Comparison of ENCODE assay signal across 8 cellular contexts in genomic region chr2:175004980-175005832, GRCh38. TPM values are rescaled to one million over a fixed set of nuclear protein-coding genes. Genes with fewer than 3 reads are reported as not detected.
DNase-seq lines count a peak whose midpoint lies in the region; ATAC-seq and TF ChIP-seq lines count a peak whose summit lies in the region.

Gene CHN1, minus strand, starts transcription at chr2:175005381. Its CDS starts 469 bp downstream, at chr2:175004912.

- intact Hi-C loops in Panc1 (cut with micrococcal nuclease; ENCODE audit: unreplicated experiment): no loop called here

- POLR2A ChIA-PET in Panc1 (lab: Charles Lee): interaction anchor here (0.7 kb wide), 1 partner anchor 26 kb away, joined by 16 read pairs; no protein-coding TSS in a partner anchor

- in situ Hi-C loops in Panc1 (cut with HindIII; ENCODE audit: low pct_unique_long_range_greater_than_20kb, low sequenced_read_pairs): no loop called here

- H3K4me3 ChIP-seq in HL-60 (replicated peaks; ENCODE audit: insufficient read depth, low read length) (peak within 1 kb of the TSS; percentile 64), Panc1 (ENCODE audit: low read depth in 2 of 2, low read length in 2 of 2) (peak within 1 kb of the TSS; percentile 64 to 72), neuron (ENCODE audit: low read length) (peak within 1 kb of the TSS; percentile 97)

- H3K9me3 ChIP-seq in Panc1 (ENCODE audit: control insufficient read depth, insufficient read depth, low read depth, low read length) (no peaks in the 10 kb centered on the region), neuron (ENCODE audit: low read length) (no peaks in the 10 kb centered on the region)

- CTCF ChIA-PET in Panc1 (lab: Charles Lee): interaction anchor here (0.7 to 1.7 kb wide), 2 partner anchors 106 to 234 kb away, joined by 3 to 5 read pairs; no protein-coding TSS in a partner anchor

- TF ChIP-seq CTCF in HL-60 (IDR thresholded peaks at IDR 0.05; ENCODE audit: insufficient read depth, low read length): no peak
- peak; percentile 54 for TF ChIP-seq CTCF in Panc1 (IDR thresholded peaks at IDR 0.05)

- peaks cover 58% of the 10 kb centered on the region for H3K27me3 ChIP-seq in HL-60 (ENCODE audit: insufficient read depth, poor library complexity, severe bottlenecking)
- peaks cover 2% of the 10 kb centered on the region for H3K27me3 ChIP-seq in Panc1 (ENCODE audit: control insufficient read depth, insufficient read depth, low read length)
- H3K27me3 ChIP-seq in neuron (ENCODE audit: insufficient read depth, low read length): no peaks in the 10 kb centered on the region

- BruUV-seq in Panc1 (replicated peaks; lab: Mats Ljungman, UMichigan): no TSS peak

- peak in 13 of 14 donors; percentile 23 to 82 (median 59) for DNase-seq in C1 segment of cervical spinal cord (lab: John Stamatoyannopoulos, UW)
- peak; percentile 39 to 46 for DNase-seq in HL-60 (ENCODE audit: low read depth in 1 of 2, low spot score in 1 of 2)
- DNase-seq in Panc1 (ENCODE audit: low read depth, low spot score): no peak
- DNase-seq in activated effector memory CD4-positive, alpha-beta T cell treated with anti-CD3 and anti-CD28 coated beads, Interleukin-2, amount 50 U/mL, for 16 hours: peak; percentile 87
- DNase-seq in foreskin melanocyte: peak; percentile 51
- DNase-seq in stromal cell of bone marrow (ENCODE audit: low read depth): peak; percentile 27

- H2AFZ ChIP-seq in neuron (ENCODE audit: low read depth, low read length): peak within 1 kb of the TSS; percentile 39

- H3K27ac ChIP-seq in HL-60 (replicated peaks): no peak within 1 kb of the TSS
- peak within 1 kb of the TSS; percentile 69 for H3K27ac ChIP-seq in Panc1 (ENCODE audit: low read length)

- H3K36me3 ChIP-seq in Panc1 (ENCODE audit: control insufficient read depth, insufficient read depth, low read length): no peaks in the 10 kb centered on the region
- H3K36me3 ChIP-seq in neuron (ENCODE audit: insufficient read depth, low read length): peaks cover 3% of the 10 kb centered on the region

- ATAC-seq in GM19395 (IDR thresholded peaks at IDR 0.05; ENCODE audit: unreplicated experiment) (peak; percentile 73), Panc1 (peak; percentile 90)

- H3K4me1 ChIP-seq in Panc1 (ENCODE audit: control insufficient read depth, insufficient read depth, low read length) (peaks cover 14% of the 10 kb centered on the region), neuron (ENCODE audit: insufficient read depth, low read length) (peaks cover 45% of the 10 kb centered on the region)

RNA-seq across cellular contexts. Expression of gene CHN1, which starts in this region (rescaled TPM):
- 20.8 TPM for total RNA-seq in Panc1 (2021; ENCODE audit: unreplicated experiment)
- polyA plus RNA-seq in Panc1 (2012; ENCODE audit: insufficient read length): 14.5 TPM
